Comparison of ENCODE assay signal across 8 cellular contexts in genomic region chr7:120996333-120996982, GRCh38. TPM values are rescaled to one million over a fixed set of nuclear protein-coding genes. Genes with fewer than 3 reads are reported as not detected.
DNase-seq lines count a peak whose midpoint lies in the region; ATAC-seq, FAIRE-seq and TF ChIP-seq lines count a peak whose summit lies in the region.

No MANE protein-coding gene starts in this region.

- CTCF ChIA-PET in activated CD8-positive, alpha-beta T cell treated with anti-CD3 and anti-CD28 coated beads for 36 hours (lab: Charles Lee): interaction anchor here (2.0 kb wide), 1 partner anchor 9 kb away, joined by 6 read pairs; the partner anchor contains the start of gene CPED1
- CTCF ChIA-PET in activated CD8-positive, alpha-beta T cell treated with anti-CD3 and anti-CD28 coated beads, Interleukin-2, amount 10 ng/mL, durations not matched to agents 7 days and 5 days (lab: Charles Lee): interaction anchor here (1.6 kb wide), 1 partner anchor 9 kb away, joined by 6 read pairs; no protein-coding TSS in a partner anchor
- CTCF ChIA-PET in T-cell (lab: Charles Lee): interaction anchor here (1.1 to 1.9 kb wide), 3 partner anchors 10 to 112 kb away, joined by 3 to 9 read pairs (median 8); no protein-coding TSS in a partner anchor

- no peak for TF ChIP-seq CTCF in activated CD8-positive, alpha-beta T cell treated with anti-CD3 and anti-CD28 coated beads for 36 hours (IDR thresholded peaks at IDR 0.05)

- H3K27me3 ChIP-seq in small intestine (ENCODE audit: control insufficient read depth in 2 of 2, insufficient read depth in 2 of 2, low read length in 2 of 2): no peaks in the 10 kb centered on the region

- no peak for ATAC-seq in activated CD8-positive, alpha-beta T cell treated with anti-CD3 and anti-CD28 coated beads for 36 hours
- ATAC-seq in activated CD8-positive, alpha-beta T cell treated with anti-CD3 and anti-CD28 coated beads, Interleukin-2, amount 10 ng/mL, durations not matched to agents 7 days and 5 days: no peak
- ATAC-seq in HG03571 (IDR thresholded peaks at IDR 0.05; ENCODE audit: unreplicated experiment) (peak; percentile 73), T-cell (replicated peaks in 1 of 4) (peak; percentile 83 to 98 (median 92)), HG03280 (IDR thresholded peaks at IDR 0.05; ENCODE audit: unreplicated experiment) (no peak), GM21619 (IDR thresholded peaks at IDR 0.05; ENCODE audit: unreplicated experiment) (no peak)

- H3K4me3 ChIP-seq in small intestine (ENCODE audit: low read depth in 1 of 2, low read length in 2 of 2): no peak overlapping the region

- peaks cover 11% of the 10 kb centered on the region for H3K27me3 Mint-ChIP-seq in activated CD8-positive, alpha-beta T cell treated with anti-CD3 and anti-CD28 coated beads for 36 hours
- H3K27me3 Mint-ChIP-seq in activated CD8-positive, alpha-beta T cell treated with anti-CD3 and anti-CD28 coated beads, Interleukin-2, amount 10 ng/mL, durations not matched to agents 7 days and 5 days (ENCODE audit: low read depth): peaks cover 18% of the 10 kb centered on the region
- H3K27me3 Mint-ChIP-seq in T-cell: peaks cover 5 to 12% of the 10 kb centered on the region in 2 donors

- POLR2A ChIA-PET in activated CD8-positive, alpha-beta T cell treated with anti-CD3 and anti-CD28 coated beads for 36 hours (lab: Charles Lee): no interaction called here
- POLR2A ChIA-PET in activated CD8-positive, alpha-beta T cell treated with anti-CD3 and anti-CD28 coated beads, Interleukin-2, amount 10 ng/mL, durations not matched to agents 7 days and 5 days (lab: Charles Lee): no interaction called here
- POLR2A ChIA-PET in T-cell (lab: Charles Lee): no interaction called here

- WGBS in small intestine, 3 donors: 75 to 94% (median 79%) methylated on average over 2 of the region's 2 CpGs

- H3K4me3 Mint-ChIP-seq in activated CD8-positive, alpha-beta T cell treated with anti-CD3 and anti-CD28 coated beads for 36 hours: no peak overlapping the region
- no peak overlapping the region for H3K4me3 Mint-ChIP-seq in activated CD8-positive, alpha-beta T cell treated with anti-CD3 and anti-CD28 coated beads, Interleukin-2, amount 10 ng/mL, durations not matched to agents 7 days and 5 days
- H3K4me3 Mint-ChIP-seq in T-cell: peak overlapping the region in 1 of 3 donors; percentile 18

- peaks cover 0 to 11% of the 10 kb centered on the region in 2 donors for H3K4me1 ChIP-seq in small intestine (ENCODE audit: control insufficient read depth in 2 of 2, insufficient read depth in 1 of 2, low read depth in 1 of 2, low read length in 1 of 2)

- peaks cover 15% of the 10 kb centered on the region for H3K4me1 Mint-ChIP-seq in activated CD8-positive, alpha-beta T cell treated with anti-CD3 and anti-CD28 coated beads for 36 hours (ENCODE audit: low read depth)
- peaks cover 10% of the 10 kb centered on the region for H3K4me1 Mint-ChIP-seq in activated CD8-positive, alpha-beta T cell treated with anti-CD3 and anti-CD28 coated beads, Interleukin-2, amount 10 ng/mL, durations not matched to agents 7 days and 5 days (ENCODE audit: low read depth)
- H3K4me1 Mint-ChIP-seq in T-cell: peaks cover 19 to 38% (median 27%) of the 10 kb centered on the region in 3 donors

- H3K9me3 Mint-ChIP-seq in activated CD8-positive, alpha-beta T cell treated with anti-CD3 and anti-CD28 coated beads for 36 hours: no peaks in the 10 kb centered on the region
- no peaks in the 10 kb centered on the region for H3K9me3 Mint-ChIP-seq in activated CD8-positive, alpha-beta T cell treated with anti-CD3 and anti-CD28 coated beads, Interleukin-2, amount 10 ng/mL, durations not matched to agents 7 days and 5 days (ENCODE audit: insufficient read depth)
- H3K9me3 Mint-ChIP-seq in T-cell: no peaks in the 10 kb centered on the region

- H3K27ac Mint-ChIP-seq in activated CD8-positive, alpha-beta T cell treated with anti-CD3 and anti-CD28 coated beads for 36 hours: no peak overlapping the region
- no peak overlapping the region for H3K27ac Mint-ChIP-seq in activated CD8-positive, alpha-beta T cell treated with anti-CD3 and anti-CD28 coated beads, Interleukin-2, amount 10 ng/mL, durations not matched to agents 7 days and 5 days
- H3K27ac Mint-ChIP-seq in T-cell: no peak overlapping the region

- FAIRE-seq in small intestine (lab: Jason Lieb, UNC): no peak

- peak overlapping the region in 1 of 2 donors; percentile 36 for H3K27ac ChIP-seq in small intestine (ENCODE audit: low read depth in 1 of 2, low read length in 1 of 2)

- intact Hi-C loops in activated CD8-positive, alpha-beta T cell treated with anti-CD3 and anti-CD28 coated beads for 36 hours (cut with micrococcal nuclease): no loop called here
- intact Hi-C loops in head of caudate nucleus (cut with DNase I): no loop called here

- H3K36me3 ChIP-seq in small intestine (ENCODE audit: control insufficient read depth in 2 of 2, insufficient read depth in 2 of 2, low read length in 2 of 2): no peaks in the 10 kb centered on the region

- H3K36me3 Mint-ChIP-seq in activated CD8-positive, alpha-beta T cell treated with anti-CD3 and anti-CD28 coated beads for 36 hours (ENCODE audit: low read depth): no peaks in the 10 kb centered on the region
- H3K36me3 Mint-ChIP-seq in activated CD8-positive, alpha-beta T cell treated with anti-CD3 and anti-CD28 coated beads, Interleukin-2, amount 10 ng/mL, durations not matched to agents 7 days and 5 days (ENCODE audit: low read depth): no peaks in the 10 kb centered on the region
- no peaks in the 10 kb centered on the region for H3K36me3 Mint-ChIP-seq in T-cell

- no peaks in the 10 kb centered on the region for H3K9me3 ChIP-seq in small intestine (ENCODE audit: control insufficient read depth, low read depth)

- peak; percentile 30 for DNase-seq in activated CD8-positive, alpha-beta T cell treated with anti-CD3 and anti-CD28 coated beads for 36 hours
- DNase-seq in activated CD8-positive, alpha-beta T cell treated with anti-CD3 and anti-CD28 coated beads, Interleukin-2, amount 10 ng/mL, durations not matched to agents 7 days and 5 days: no peak
- DNase-seq in T-cell (peak in 32 of 34 experiments; percentile 19 to 77 (median 60)), head of caudate nucleus (peak in 25 of 42 donors; percentile 13 to 65 (median 39)), small intestine (peak; percentile 81)

RNA-seq across cellular contexts. Expression of gene CPED1, which starts 7.9 kb away (rescaled TPM):
- total RNA-seq in activated CD8-positive, alpha-beta T cell treated with anti-CD3 and anti-CD28 coated beads for 36 hours: not detected
- total RNA-seq in activated CD8-positive, alpha-beta T cell treated with anti-CD3 and anti-CD28 coated beads, Interleukin-2, amount 10 ng/mL, durations not matched to agents 7 days and 5 days: not detected
- 1 to 10 TPM in 1 of 5 donors, under 1 TPM in 2, not detected in 2; 0.73 to 1.4 (median 0.96) TPM for total RNA-seq in T-cell
- polyA plus RNA-seq in small intestine: 1 to 10 TPM in 2 of 3 donors, under 1 TPM in 1; 0.22 to 2.5 (median 1.4) TPM

RNA-seq across cellular contexts. Expression of gene ING3, which starts 45.9 kb away (rescaled TPM):
- total RNA-seq in activated CD8-positive, alpha-beta T cell treated with anti-CD3 and anti-CD28 coated beads for 36 hours: 10 to 100 TPM; 21.7 to 24.1 TPM
- 10 to 100 TPM; 19.0 to 20.0 TPM for total RNA-seq in activated CD8-positive, alpha-beta T cell treated with anti-CD3 and anti-CD28 coated beads, Interleukin-2, amount 10 ng/mL, durations not matched to agents 7 days and 5 days
- 10 to 100 TPM; 20.6 to 32.3 (median 25.6) TPM for total RNA-seq in T-cell
- 10 to 100 TPM in 2 of 3 donors, 1 to 10 TPM in 1; 9.4 to 13.5 (median 11.9) TPM for polyA plus RNA-seq in small intestine

Comparison
In these comparisons a context has a peak if more than half of its experiments do, and no peak if none do; other contexts are left out.
1. ATAC-seq: peak in HG03571 (single experiment) and T-cell (4 of 4); none in activated CD8-positive, alpha-beta T cell treated with anti-CD3 and anti-CD28 coated beads for 36 hours (single experiment), activated CD8-positive, alpha-beta T cell treated with anti-CD3 and anti-CD28 coated beads, Interleukin-2, amount 10 ng/mL, durations not matched to agents 7 days and 5 days (single experiment), HG03280 (single experiment) and GM21619 (single experiment).